Comparison of ENCODE assay signal across 1 cellular context in the genomic region with DNA sequence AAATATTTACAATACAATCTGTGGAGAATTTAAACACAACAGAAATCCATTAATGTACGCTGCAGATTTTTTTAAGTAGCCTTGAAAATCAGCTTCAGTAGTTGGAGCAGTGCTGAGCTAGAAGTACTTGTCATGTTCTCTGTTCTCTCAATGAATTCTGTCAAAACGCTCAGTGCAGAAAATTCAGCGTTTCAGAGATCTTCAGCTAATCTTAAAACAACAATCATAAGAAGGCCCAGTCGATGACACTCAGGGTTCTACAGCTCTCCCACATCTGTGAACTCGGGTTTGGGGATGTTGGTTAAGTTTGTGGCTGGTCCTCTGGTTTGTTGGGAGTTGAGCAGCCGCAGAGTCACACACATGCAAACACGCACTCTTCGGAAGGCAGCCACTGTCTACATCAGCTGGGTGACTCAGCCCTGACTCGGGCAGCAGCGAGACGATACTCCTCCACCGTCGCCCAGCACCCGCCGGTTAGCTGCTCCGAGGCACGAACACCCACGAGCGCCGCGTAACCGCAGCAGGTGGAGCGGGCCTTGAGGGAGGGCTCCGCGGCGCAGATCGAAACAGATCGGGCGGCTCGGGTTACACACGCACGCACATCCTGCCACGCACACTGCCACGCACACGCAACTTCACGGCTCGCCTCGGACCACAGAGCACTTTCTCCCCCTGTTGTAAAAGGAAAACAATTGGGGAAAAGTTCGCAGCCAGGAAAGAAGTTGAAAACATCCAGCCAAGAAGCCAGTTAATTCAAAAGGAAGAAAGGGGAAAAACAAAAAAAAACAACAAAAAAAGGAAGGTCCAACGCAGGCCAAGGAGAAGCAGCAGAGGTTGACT.
A peak's percentile ranks its signal among the peaks of the same experiment; 100 is the strongest.
TF ChIP-seq lines count a peak whose summit lies in the region.

No MANE protein-coding gene starts in this region.

TF ChIP-seq in HepG2, 621 proteins besides CTCF, POLR2A, EP300 and RAD21 (continued from another document and continues in another):
- TF ChIP-seq, protein P1, sequence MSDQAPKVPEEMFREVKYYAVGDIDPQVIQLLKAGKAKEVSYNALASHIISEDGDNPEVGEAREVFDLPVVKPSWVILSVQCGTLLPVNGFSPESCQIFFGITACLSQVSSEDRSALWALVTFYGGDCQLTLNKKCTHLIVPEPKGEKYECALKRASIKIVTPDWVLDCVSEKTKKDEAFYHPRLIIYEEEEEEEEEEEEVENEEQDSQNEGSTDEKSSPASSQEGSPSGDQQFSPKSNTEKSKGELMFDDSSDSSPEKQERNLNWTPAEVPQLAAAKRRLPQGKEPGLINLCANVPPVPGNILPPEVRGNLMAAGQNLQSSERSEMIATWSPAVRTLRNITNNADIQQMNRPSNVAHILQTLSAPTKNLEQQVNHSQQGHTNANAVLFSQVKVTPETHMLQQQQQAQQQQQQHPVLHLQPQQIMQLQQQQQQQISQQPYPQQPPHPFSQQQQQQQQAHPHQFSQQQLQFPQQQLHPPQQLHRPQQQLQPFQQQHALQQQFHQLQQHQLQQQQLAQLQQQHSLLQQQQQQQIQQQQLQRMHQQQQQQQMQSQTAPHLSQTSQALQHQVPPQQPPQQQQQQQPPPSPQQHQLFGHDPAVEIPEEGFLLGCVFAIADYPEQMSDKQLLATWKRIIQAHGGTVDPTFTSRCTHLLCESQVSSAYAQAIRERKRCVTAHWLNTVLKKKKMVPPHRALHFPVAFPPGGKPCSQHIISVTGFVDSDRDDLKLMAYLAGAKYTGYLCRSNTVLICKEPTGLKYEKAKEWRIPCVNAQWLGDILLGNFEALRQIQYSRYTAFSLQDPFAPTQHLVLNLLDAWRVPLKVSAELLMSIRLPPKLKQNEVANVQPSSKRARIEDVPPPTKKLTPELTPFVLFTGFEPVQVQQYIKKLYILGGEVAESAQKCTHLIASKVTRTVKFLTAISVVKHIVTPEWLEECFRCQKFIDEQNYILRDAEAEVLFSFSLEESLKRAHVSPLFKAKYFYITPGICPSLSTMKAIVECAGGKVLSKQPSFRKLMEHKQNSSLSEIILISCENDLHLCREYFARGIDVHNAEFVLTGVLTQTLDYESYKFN (CRISPR knock-in tag; conservative IDR thresholded peaks at IDR 0.05) = peak; percentile 12; the same call in 1 of the 2 replicates
- no peak for TF ChIP-seq ZNF883 (CRISPR knock-in tag; IDR thresholded peaks at IDR 0.05; ENCODE audit: not compliant biosample characterization)
- no peak for TF ChIP-seq ZNF530 (CRISPR knock-in tag; IDR thresholded peaks at IDR 0.05; ENCODE audit: low read depth)
- peak; percentile 65; the same call in 1 of the 2 replicates for TF ChIP-seq TAF1 (CRISPR knock-in tag; IDR thresholded peaks at IDR 0.05)
- TF ChIP-seq, protein P2, sequence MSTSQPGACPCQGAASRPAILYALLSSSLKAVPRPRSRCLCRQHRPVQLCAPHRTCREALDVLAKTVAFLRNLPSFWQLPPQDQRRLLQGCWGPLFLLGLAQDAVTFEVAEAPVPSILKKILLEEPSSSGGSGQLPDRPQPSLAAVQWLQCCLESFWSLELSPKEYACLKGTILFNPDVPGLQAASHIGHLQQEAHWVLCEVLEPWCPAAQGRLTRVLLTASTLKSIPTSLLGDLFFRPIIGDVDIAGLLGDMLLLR (CRISPR knock-in tag; IDR thresholded peaks at IDR 0.05) = no peak
- TF ChIP-seq ZBTB42 (CRISPR knock-in tag; IDR thresholded peaks at IDR 0.05) = no peak
- no peak for TF ChIP-seq TRIM24 (CRISPR knock-in tag; IDR thresholded peaks at IDR 0.05)
- TF ChIP-seq REXO4 (CRISPR knock-in tag; IDR thresholded peaks at IDR 0.05; ENCODE audit: borderline replicate concordance) = no peak
- TF ChIP-seq MEF2D (CRISPR knock-in tag; IDR thresholded peaks at IDR 0.05) = 0 out of 2 replicates have a peak, but pooled peaks have one; percentile 17
- TF ChIP-seq, protein P3, sequence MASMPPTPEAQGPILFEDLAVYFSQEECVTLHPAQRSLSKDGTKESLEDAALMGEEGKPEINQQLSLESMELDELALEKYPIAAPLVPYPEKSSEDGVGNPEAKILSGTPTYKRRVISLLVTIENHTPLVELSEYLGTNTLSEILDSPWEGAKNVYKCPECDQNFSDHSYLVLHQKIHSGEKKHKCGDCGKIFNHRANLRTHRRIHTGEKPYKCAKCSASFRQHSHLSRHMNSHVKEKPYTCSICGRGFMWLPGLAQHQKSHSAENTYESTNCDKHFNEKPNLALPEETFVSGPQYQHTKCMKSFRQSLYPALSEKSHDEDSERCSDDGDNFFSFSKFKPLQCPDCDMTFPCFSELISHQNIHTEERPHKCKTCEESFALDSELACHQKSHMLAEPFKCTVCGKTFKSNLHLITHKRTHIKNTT (CRISPR knock-in tag; IDR thresholded peaks at IDR 0.05) = no peak
- TF ChIP-seq SSRP1 (CRISPR knock-in tag; IDR thresholded peaks at IDR 0.05) = no peak
- TF ChIP-seq MAFK (conservative IDR thresholded peaks at IDR 0.05 in 1 of 2, IDR thresholded peaks at IDR 0.05 in 1 of 2; ENCODE audit: low read length in 2 of 2) = no peak
- TF ChIP-seq ZNF724P (CRISPR knock-in tag; IDR thresholded peaks at IDR 0.05; ENCODE audit: borderline replicate concordance) = no peak
- TF ChIP-seq, protein P4, sequence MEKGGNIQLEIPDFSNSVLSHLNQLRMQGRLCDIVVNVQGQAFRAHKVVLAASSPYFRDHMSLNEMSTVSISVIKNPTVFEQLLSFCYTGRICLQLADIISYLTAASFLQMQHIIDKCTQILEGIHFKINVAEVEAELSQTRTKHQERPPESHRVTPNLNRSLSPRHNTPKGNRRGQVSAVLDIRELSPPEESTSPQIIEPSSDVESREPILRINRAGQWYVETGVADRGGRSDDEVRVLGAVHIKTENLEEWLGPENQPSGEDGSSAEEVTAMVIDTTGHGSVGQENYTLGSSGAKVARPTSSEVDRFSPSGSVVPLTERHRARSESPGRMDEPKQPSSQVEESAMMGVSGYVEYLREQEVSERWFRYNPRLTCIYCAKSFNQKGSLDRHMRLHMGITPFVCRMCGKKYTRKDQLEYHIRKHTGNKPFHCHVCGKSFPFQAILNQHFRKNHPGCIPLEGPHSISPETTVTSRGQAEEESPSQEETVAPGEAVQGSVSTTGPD (CRISPR knock-in tag; IDR thresholded peaks at IDR 0.05) = no peak
- no peak for TF ChIP-seq NAIF1 (CRISPR knock-in tag; IDR thresholded peaks at IDR 0.05; ENCODE audit: borderline replicate concordance)
- no peak; the same call in 1 of the 2 replicates for TF ChIP-seq TOE1 (CRISPR knock-in tag; IDR thresholded peaks at IDR 0.05)
- no peak for TF ChIP-seq SKI (IDR thresholded peaks at IDR 0.05; ENCODE audit: partially characterized antibody)
- TF ChIP-seq IRX3 (CRISPR knock-in tag; IDR thresholded peaks at IDR 0.05; ENCODE audit: borderline replicate concordance, low read depth) = no peak
- TF ChIP-seq SATB2 (CRISPR knock-in tag; IDR thresholded peaks at IDR 0.05) = no peak
- no peak for TF ChIP-seq BORCS8-MEF2B (CRISPR knock-in tag; IDR thresholded peaks at IDR 0.05)
- no peak for TF ChIP-seq DNMT3B (CRISPR knock-in tag; conservative IDR thresholded peaks at IDR 0.05)
- TF ChIP-seq KDM4B (CRISPR knock-in tag; IDR thresholded peaks at IDR 0.05) = no peak
- TF ChIP-seq SRY (CRISPR knock-in tag; IDR thresholded peaks at IDR 0.05) = no peak
- TF ChIP-seq HOXA3 (CRISPR knock-in tag; IDR thresholded peaks at IDR 0.05) = peak; percentile 9; the same call in 1 of the 2 replicates
- no peak for TF ChIP-seq ZBTB7B (CRISPR knock-in tag; IDR thresholded peaks at IDR 0.05)
- TF ChIP-seq KLF12 (CRISPR knock-in tag; IDR thresholded peaks at IDR 0.05; ENCODE audit: borderline replicate concordance) = no peak; the same call in 1 of the 2 replicates
- TF ChIP-seq AKAP8 (CRISPR knock-in tag; IDR thresholded peaks at IDR 0.05) = no peak
- no peak for TF ChIP-seq EEA1 (CRISPR knock-in tag; IDR thresholded peaks at IDR 0.05; ENCODE audit: borderline replicate concordance)
- TF ChIP-seq, protein P5, sequence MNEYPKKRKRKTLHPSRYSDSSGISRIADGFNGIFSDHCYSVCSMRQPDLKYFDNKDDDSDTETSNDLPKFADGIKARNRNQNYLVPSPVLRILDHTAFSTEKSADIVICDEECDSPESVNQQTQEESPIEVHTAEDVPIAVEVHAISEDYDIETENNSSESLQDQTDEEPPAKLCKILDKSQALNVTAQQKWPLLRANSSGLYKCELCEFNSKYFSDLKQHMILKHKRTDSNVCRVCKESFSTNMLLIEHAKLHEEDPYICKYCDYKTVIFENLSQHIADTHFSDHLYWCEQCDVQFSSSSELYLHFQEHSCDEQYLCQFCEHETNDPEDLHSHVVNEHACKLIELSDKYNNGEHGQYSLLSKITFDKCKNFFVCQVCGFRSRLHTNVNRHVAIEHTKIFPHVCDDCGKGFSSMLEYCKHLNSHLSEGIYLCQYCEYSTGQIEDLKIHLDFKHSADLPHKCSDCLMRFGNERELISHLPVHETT (CRISPR knock-in tag; conservative IDR thresholded peaks at IDR 0.05) = no peak
- no peak for TF ChIP-seq PHF5A (CRISPR knock-in tag; IDR thresholded peaks at IDR 0.05; ENCODE audit: low read depth, unreplicated experiment)
- TF ChIP-seq, protein P6, sequence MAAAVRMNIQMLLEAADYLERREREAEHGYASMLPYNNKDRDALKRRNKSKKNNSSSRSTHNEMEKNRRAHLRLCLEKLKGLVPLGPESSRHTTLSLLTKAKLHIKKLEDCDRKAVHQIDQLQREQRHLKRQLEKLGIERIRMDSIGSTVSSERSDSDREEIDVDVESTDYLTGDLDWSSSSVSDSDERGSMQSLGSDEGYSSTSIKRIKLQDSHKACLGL (CRISPR knock-in tag; IDR thresholded peaks at IDR 0.05) = peak; percentile 49; the same call in 1 of the 2 replicates
- no peak; the same call in 1 of the 2 replicates for TF ChIP-seq HMG20B (CRISPR knock-in tag; conservative IDR thresholded peaks at IDR 0.05)
- TF ChIP-seq, protein P7, sequence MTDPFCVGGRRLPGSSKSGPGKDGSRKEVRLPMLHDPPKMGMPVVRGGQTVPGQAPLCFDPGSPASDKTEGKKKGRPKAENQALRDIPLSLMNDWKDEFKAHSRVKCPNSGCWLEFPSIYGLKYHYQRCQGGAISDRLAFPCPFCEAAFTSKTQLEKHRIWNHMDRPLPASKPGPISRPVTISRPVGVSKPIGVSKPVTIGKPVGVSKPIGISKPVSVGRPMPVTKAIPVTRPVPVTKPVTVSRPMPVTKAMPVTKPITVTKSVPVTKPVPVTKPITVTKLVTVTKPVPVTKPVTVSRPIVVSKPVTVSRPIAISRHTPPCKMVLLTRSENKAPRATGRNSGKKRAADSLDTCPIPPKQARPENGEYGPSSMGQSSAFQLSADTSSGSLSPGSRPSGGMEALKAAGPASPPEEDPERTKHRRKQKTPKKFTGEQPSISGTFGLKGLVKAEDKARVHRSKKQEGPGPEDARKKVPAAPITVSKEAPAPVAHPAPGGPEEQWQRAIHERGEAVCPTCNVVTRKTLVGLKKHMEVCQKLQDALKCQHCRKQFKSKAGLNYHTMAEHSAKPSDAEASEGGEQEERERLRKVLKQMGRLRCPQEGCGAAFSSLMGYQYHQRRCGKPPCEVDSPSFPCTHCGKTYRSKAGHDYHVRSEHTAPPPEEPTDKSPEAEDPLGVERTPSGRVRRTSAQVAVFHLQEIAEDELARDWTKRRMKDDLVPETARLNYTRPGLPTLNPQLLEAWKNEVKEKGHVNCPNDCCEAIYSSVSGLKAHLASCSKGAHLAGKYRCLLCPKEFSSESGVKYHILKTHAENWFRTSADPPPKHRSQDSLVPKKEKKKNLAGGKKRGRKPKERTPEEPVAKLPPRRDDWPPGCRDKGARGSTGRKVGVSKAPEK (CRISPR knock-in tag; IDR thresholded peaks at IDR 0.05; ENCODE audit: borderline replicate concordance) = peak; percentile 98
- no peak for TF ChIP-seq ZBTB3 (CRISPR knock-in tag; IDR thresholded peaks at IDR 0.05; ENCODE audit: borderline replicate concordance, low read depth)
- no peak for TF ChIP-seq ZFP1 (CRISPR knock-in tag; IDR thresholded peaks at IDR 0.05)
- TF ChIP-seq SIX4 (CRISPR knock-in tag; IDR thresholded peaks at IDR 0.05) = peak; percentile 66; the same call in 1 of the 2 replicates
- TF ChIP-seq GLI4 (CRISPR knock-in tag; IDR thresholded peaks at IDR 0.05; ENCODE audit: borderline replicate concordance) = no peak
- no peak for TF ChIP-seq ZNF460 (CRISPR knock-in tag; IDR thresholded peaks at IDR 0.05; ENCODE audit: borderline replicate concordance)
- TF ChIP-seq PRMT3 (CRISPR knock-in tag; IDR thresholded peaks at IDR 0.05; ENCODE audit: borderline replicate concordance, low read depth) = no peak
- no peak for TF ChIP-seq ATM (IDR thresholded peaks at IDR 0.05; ENCODE audit: borderline replicate concordance)
- no peak for TF ChIP-seq NR2F6 (IDR thresholded peaks at IDR 0.05)
- no peak for TF ChIP-seq NR2F6 (CRISPR knock-in tag; IDR thresholded peaks at IDR 0.05)
- TF ChIP-seq JDP2 (CRISPR knock-in tag; IDR thresholded peaks at IDR 0.05; ENCODE audit: borderline replicate concordance) = no peak
- TF ChIP-seq, protein P8, sequence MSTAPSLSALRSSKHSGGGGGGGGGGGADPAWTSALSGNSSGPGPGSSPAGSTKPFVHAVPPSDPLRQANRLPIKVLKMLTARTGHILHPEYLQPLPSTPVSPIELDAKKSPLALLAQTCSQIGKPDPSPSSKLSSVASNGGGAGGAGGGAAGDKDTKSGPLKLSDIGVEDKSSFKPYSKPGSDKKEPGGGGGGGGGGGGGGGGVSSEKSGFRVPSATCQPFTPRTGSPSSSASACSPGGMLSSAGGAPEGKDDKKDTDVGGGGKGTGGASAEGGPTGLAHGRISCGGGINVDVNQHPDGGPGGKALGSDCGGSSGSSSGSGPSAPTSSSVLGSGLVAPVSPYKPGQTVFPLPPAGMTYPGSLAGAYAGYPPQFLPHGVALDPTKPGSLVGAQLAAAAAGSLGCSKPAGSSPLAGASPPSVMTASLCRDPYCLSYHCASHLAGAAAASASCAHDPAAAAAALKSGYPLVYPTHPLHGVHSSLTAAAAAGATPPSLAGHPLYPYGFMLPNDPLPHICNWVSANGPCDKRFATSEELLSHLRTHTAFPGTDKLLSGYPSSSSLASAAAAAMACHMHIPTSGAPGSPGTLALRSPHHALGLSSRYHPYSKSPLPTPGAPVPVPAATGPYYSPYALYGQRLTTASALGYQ (CRISPR knock-in tag; IDR thresholded peaks at IDR 0.05) = no peak
- TF ChIP-seq ZNF720 (CRISPR knock-in tag; IDR thresholded peaks at IDR 0.05) = no peak
- TF ChIP-seq RFX5 (IDR thresholded peaks at IDR 0.05; ENCODE audit: low read depth, low read length) = no peak
